In the genomic region with DNA sequence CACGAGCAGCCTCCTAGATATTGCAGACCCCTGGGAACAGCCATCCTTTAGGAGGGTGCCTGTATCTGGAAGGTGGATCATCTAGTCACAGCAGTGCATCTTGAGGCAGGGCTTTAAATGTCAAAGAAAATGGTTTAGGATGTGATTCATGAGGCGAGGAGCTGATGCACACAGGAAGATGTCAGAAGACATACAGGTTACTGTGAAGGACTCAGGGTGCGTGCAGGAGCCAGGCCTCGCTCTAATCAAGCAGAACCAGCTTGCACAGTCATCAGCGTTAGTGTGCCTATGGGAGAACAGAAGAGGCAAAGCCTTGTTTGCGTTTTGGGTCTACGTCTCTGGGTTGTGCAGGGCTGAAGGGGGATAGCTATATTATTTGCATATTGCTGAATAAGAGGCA, we compare ENCODE assay signal across 9 cellular contexts.
"Had no signal": no experiment of that assay in that cellular context is flagged by ENCODE, and none has a peak within 500 bp of the region (broad histone marks: within the 10 kb centered on the region; RNA-seq: fewer than 3 reads in every experiment).

No MANE protein-coding gene starts in this region.

- DNase-seq: activated CD4-positive, alpha-beta T cell treated with anti-CD3 and anti-CD28 coated beads, Interleukin-2, amount 50 U/mL, for 1 hour; activated CD4-positive, CD25-positive, alpha-beta regulatory T cell; activated CD8-positive, alpha-beta memory T cell treated with anti-CD3 and anti-CD28 coated beads, Interleukin-2, amount 10 ng/mL, durations not matched to agents 7 days and 5 days; activated gamma-delta T cell treated with Interleukin-2 at 50 U/mL for 16 hours; activated T-cell treated with anti-CD3 and anti-CD28 coated beads, Interleukin-2, amount 50 U/mL, for 48 hours; left ventricle myocardium superior; stimulated activated CD4-positive, alpha-beta T cell treated with anti-CD3 and anti-CD28 coated beads, Interleukin-15, amount 100 ng/mL, for 24 hours; stimulated activated CD4-positive, alpha-beta T cell treated with anti-CD3 and anti-CD28 coated beads, Interleukin-4, amount 100 ng/mL, for 24 hours; T-helper 2 cell had no signal
